9 cellular contexts compared by ENCODE assay signal in the genomic region with DNA sequence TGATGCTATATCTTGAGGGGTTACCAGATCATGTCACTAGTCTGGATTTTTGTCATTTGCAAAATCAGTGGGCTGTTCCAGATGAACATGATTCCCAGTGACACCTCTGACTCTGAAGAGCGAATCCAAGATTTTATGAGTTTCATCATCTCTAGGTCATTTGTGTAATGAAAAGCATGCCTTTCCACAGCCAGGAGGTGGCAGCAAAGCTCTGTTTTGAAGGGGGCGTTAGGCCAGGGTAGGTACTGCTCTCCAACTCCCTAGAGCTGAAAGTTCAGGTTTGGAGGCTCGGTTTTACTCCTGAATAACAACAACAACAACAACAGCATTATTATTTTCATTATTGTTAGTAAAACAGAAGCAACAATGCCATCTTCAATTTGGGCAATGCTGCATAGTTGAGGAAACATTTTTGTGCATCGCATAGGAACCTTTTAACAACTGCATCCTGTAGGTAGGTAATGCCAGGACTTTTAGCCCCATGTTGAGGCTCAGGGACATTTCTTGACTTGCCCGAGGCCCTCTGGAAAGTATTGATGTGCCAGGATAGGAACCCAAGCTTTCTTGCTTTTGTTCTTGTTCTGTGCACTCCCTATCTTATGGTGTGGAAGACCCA.
A peak's percentile ranks its signal among the peaks of the same experiment; 100 is the strongest.
DNase-seq lines count a peak whose midpoint lies in the region; ATAC-seq, FAIRE-seq and TF ChIP-seq lines count a peak whose summit lies in the region.
"Had no signal": no experiment of that assay in that cellular context is flagged by ENCODE, and none has a peak within 500 bp of the region (broad histone marks: within the 10 kb centered on the region; RNA-seq: fewer than 3 reads in every experiment).

No MANE protein-coding gene starts in this region.

- H3K9me3 Mint-ChIP-seq in progenitor cell of endocrine pancreas (ENCODE audit: low read depth), result peaks cover 3% of the 10 kb centered on the region
- H3K9me3 Mint-ChIP-seq: IgD-negative memory B cell had no signal

- H3K36me3 Mint-ChIP-seq in progenitor cell of endocrine pancreas (ENCODE audit: insufficient read depth), result no peaks in the 10 kb centered on the region
- H3K36me3 Mint-ChIP-seq: IgD-negative memory B cell had no signal

- H3K4me3 ChIP-seq in GM12875 (ENCODE audit: low read depth, low read length), result no peak overlapping the region

- no peak overlapping the region for H3K4me3 Mint-ChIP-seq in progenitor cell of endocrine pancreas (ENCODE audit: low read depth)

- DNase-seq in AG09319 (ENCODE audit: extremely low read depth, low read depth) (peak; percentile 4), M059J (ENCODE audit: low read depth) (peak; percentile 38), frontal cortex (ENCODE audit: low spot score in 2 of 2) (peak; percentile 19 to 48), progenitor cell of endocrine pancreas (ENCODE audit: low spot score, unreplicated experiment) (peak; percentile 58)
- DNase-seq in activated CD4-positive, alpha-beta T cell treated with anti-CD3 and anti-CD28 coated beads, Interleukin-2, amount 50 U/mL, for 48 hours, result peak; percentile 18 to 28

- FAIRE-seq in frontal cortex (lab: Jason Lieb, UNC), result no peak

- no peak overlapping the region for H3K27ac Mint-ChIP-seq in progenitor cell of endocrine pancreas
- H3K27ac Mint-ChIP-seq: IgD-negative memory B cell had no signal

- ATAC-seq in HG02852 (IDR thresholded peaks at IDR 0.05; ENCODE audit: unreplicated experiment) (no peak), GM19397 (IDR thresholded peaks at IDR 0.05; ENCODE audit: unreplicated experiment) (no peak)

- no peaks in the 10 kb centered on the region for H3K4me1 Mint-ChIP-seq in progenitor cell of endocrine pancreas (ENCODE audit: low read depth)
- H3K4me1 Mint-ChIP-seq: IgD-negative memory B cell had no signal

- peak; percentile 65 for TF ChIP-seq CTCF in AG09319 (IDR thresholded peaks at IDR 0.05; ENCODE audit: low read depth, low read length)
- TF ChIP-seq CTCF in GM12875 (IDR thresholded peaks at IDR 0.05; ENCODE audit: borderline replicate concordance, insufficient read depth, low read depth, low read length), result peak; percentile 70
- TF ChIP-seq CTCF in progenitor cell of endocrine pancreas (IDR thresholded peaks at IDR 0.05; ENCODE audit: unreplicated experiment), result peak; percentile 83

- H3K27me3 Mint-ChIP-seq in progenitor cell of endocrine pancreas, result peaks cover 2% of the 10 kb centered on the region
- H3K27me3 Mint-ChIP-seq: IgD-negative memory B cell had no signal

Comparison
In these comparisons a context has a peak if more than half of its experiments do, and no peak if none do; other contexts are left out.
1. DNase-seq: peak in every context shown above with its lines; median percentile 58 in progenitor cell of endocrine pancreas; 38 in M059J; 34 in frontal cortex; 23 in activated CD4-positive, alpha-beta T cell treated with anti-CD3 and anti-CD28 coated beads, Interleukin-2, amount 50 U/mL, for 48 hours; 4 in AG09319.